1 cellular context compared by ENCODE assay signal in genomic region chr17:37051839-37052238, GRCh38.
TF ChIP-seq lines count a peak whose summit lies in the region.

No MANE protein-coding gene starts in this region.

TF ChIP-seq in GM23338, 12 proteins besides CTCF, POLR2A, EP300 and RAD21 (continued from another document):
- TF ChIP-seq ZNF462 (CRISPR knock-in tag; IDR thresholded peaks at IDR 0.05): no peak
